In the genomic region with DNA sequence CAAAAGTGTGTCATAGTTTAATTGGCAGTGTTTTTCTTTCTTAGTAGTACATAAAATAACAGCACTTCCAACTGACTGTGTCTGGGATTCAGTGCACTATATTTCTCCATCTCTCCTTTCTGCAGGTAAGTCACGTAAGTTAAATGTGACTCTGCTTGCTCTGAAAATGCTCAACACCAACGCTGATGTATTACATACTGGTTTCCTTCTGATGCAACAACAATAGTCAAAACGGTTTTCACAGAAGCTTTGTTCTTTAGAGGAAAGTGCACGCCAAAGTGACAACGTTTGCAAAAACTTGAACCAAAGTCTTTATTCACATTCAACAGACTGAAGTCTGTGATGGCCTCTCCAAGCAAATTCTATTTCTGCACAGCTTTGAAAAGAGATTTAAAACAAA, we compare ENCODE assay signal across 24 cellular contexts.
"Had no signal": no experiment of that assay in that cellular context is flagged by ENCODE, and none has a peak within 500 bp of the region (broad histone marks: within the 10 kb centered on the region; RNA-seq: fewer than 3 reads in every experiment).

No MANE protein-coding gene starts in this region.

- H3K27ac ChIP-seq: dorsolateral prefrontal cortex, left ventricle myocardium inferior, lower lobe of right lung, ovary, psoas muscle, sigmoid colon, thoracic aorta, tibial nerve, upper lobe of left lung, uterus had no signal

- H3K36me3 ChIP-seq: left ventricle myocardium inferior, lower lobe of right lung, ovary, sigmoid colon, thoracic aorta, tibial nerve, upper lobe of left lung, uterus had no signal

- H3K9me3 Mint-ChIP-seq: immature natural killer cell; natural killer cell; stimulated activated effector memory CD8-positive, alpha-beta T cell treated with anti-CD3 and anti-CD28 coated beads, Interleukin-12 subunit alpha, Interleukin-12 subunit beta, amount 100 ng/mL, for 72 hours had no signal

- H3K9me3 ChIP-seq: left ventricle myocardium inferior, lower lobe of right lung, ovary, psoas muscle, sigmoid colon, thoracic aorta, tibial nerve, upper lobe of left lung, uterus had no signal

- H3K4me3 Mint-ChIP-seq: immature natural killer cell; natural killer cell; stimulated activated effector memory CD8-positive, alpha-beta T cell treated with anti-CD3 and anti-CD28 coated beads, Interleukin-12 subunit alpha, Interleukin-12 subunit beta, amount 100 ng/mL, for 72 hours had no signal

- H3K27ac Mint-ChIP-seq: immature natural killer cell; natural killer cell; stimulated activated effector memory CD8-positive, alpha-beta T cell treated with anti-CD3 and anti-CD28 coated beads, Interleukin-12 subunit alpha, Interleukin-12 subunit beta, amount 100 ng/mL, for 72 hours had no signal

- ATAC-seq: left colon; lower lobe of right lung; natural killer cell; psoas muscle; right cardiac atrium; stimulated activated effector memory CD8-positive, alpha-beta T cell treated with anti-CD3 and anti-CD28 coated beads, Interleukin-12 subunit alpha, Interleukin-12 subunit beta, amount 100 ng/mL, for 72 hours had no signal

- H3K36me3 Mint-ChIP-seq: immature natural killer cell; natural killer cell; stimulated activated effector memory CD8-positive, alpha-beta T cell treated with anti-CD3 and anti-CD28 coated beads, Interleukin-12 subunit alpha, Interleukin-12 subunit beta, amount 100 ng/mL, for 72 hours had no signal

- DNase-seq: dorsolateral prefrontal cortex; effector CD4-positive, alpha-beta T cell; hypothalamus; immature natural killer cell; islet precursor cell; kidney glomerular epithelial cell; left colon; left ventricle myocardium inferior; lower lobe of right lung; natural killer cell; occipital lobe; ovary; posterior cingulate gyrus; psoas muscle; right cardiac atrium; sigmoid colon; stimulated activated CD4-positive, alpha-beta T cell treated with anti-CD3 and anti-CD28 coated beads, Interleukin-2, amount 100 ng/mL, for 24 hours; stimulated activated CD4-positive, alpha-beta T cell treated with anti-CD3 and anti-CD28 coated beads, Interleukin-4, amount 100 ng/mL, for 24 hours; stimulated activated naive CD4-positive, alpha-beta T cell treated with Interleukin-2 at 50 U/mL for 16 hours; upper lobe of left lung; uterus had no signal
